1 cellular context compared by ENCODE assay signal in genomic region chr10:23656735-23657134, GRCh38.
TF ChIP-seq lines count a peak whose summit lies in the region.

No MANE protein-coding gene starts in this region.

TF ChIP-seq in HCT116, 20 proteins besides CTCF, POLR2A, EP300 and RAD21 (continued from another document):
- no peak for TF ChIP-seq REST (IDR thresholded peaks at IDR 0.05; ENCODE audit: low read depth)
- no peak for TF ChIP-seq CEBPB (IDR thresholded peaks at IDR 0.05; ENCODE audit: low read depth)
- TF ChIP-seq MAX (IDR thresholded peaks at IDR 0.05) = no peak
- TF ChIP-seq CBX3 (IDR thresholded peaks at IDR 0.05; ENCODE audit: low read depth) = no peak
